22 cellular contexts compared by ENCODE assay signal in the genomic region with DNA sequence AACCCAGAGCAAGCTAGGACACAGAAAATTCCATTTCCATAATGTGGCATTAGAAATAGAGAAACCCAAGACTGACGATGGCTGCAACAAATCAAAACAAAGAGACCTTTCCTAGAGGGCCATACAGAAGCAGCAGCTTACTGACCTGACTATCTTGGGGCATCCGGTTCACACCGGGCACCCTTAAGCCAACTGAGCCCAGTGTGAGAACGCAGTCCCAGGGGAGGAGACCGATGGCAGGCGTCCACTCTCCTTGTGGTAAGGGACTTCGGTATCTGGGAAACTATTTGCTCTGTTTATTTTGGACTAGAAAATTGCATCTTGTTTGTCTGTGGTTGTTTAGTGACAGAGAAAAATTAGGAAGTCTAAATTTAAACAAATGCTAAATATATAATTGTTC.
"Had no signal": no experiment of that assay in that cellular context is flagged by ENCODE, and none has a peak within 500 bp of the region (broad histone marks: within the 10 kb centered on the region; RNA-seq: fewer than 3 reads in every experiment).

No MANE protein-coding gene starts in this region.

- H3K27me3 ChIP-seq: pancreas had no signal

- H3K9me3 ChIP-seq: pancreas, prostate gland had no signal

- H3K4me1 ChIP-seq: prostate gland had no signal

- H3K4me3 ChIP-seq: pancreas, prostate gland had no signal

- DNase-seq: activated B cell treated with CpG ODN at 0.5 μM for 24 hours; activated CD4-positive, alpha-beta T cell treated with anti-CD3 and anti-CD28 coated beads, Interleukin-2, amount 50 U/mL, for 1 hour; activated CD8-positive, alpha-beta T cell treated with anti-CD3 and anti-CD28 coated beads for 36 hours; activated naive CD8-positive, alpha-beta T cell treated with anti-CD3 and anti-CD28 coated beads, Interleukin-2, amount 50 U/mL, for 24 hours; activated T-cell treated with anti-CD3 and anti-CD28 coated beads, Interleukin-2, amount 50 U/mL, for 4 hours; amygdala; cerebellar nuclear complex; cortex of kidney; effector memory CD8-positive, alpha-beta T cell; erythroblast; head of caudate nucleus; midbrain; naive thymus-derived CD8-positive, alpha-beta T cell; nucleus accumbens; pancreas; retina; stimulated activated CD4-positive, alpha-beta T cell treated with anti-CD3 and anti-CD28 coated beads, Interleukin-2, amount 100 ng/mL, for 48 hours; stimulated activated naive CD4-positive, alpha-beta T cell treated with Interleukin-2 at 50 U/mL for 16 hours; T-cell; trophoblast cell had no signal

- ATAC-seq: activated CD8-positive, alpha-beta T cell treated with anti-CD3 and anti-CD28 coated beads for 36 hours; activated naive CD8-positive, alpha-beta T cell treated with anti-CD3 and anti-CD28 coated beads, Interleukin-2, amount 50 U/mL, for 24 hours; activated T-cell treated with anti-CD3 and anti-CD28 coated beads, Interleukin-2, amount 50 U/mL, for 4 hours; activated T-helper 17 cell treated with anti-CD3 and anti-CD28 coated beads, Interleukin-2, amount 50 U/mL, for 72 hours; effector memory CD8-positive, alpha-beta T cell; naive thymus-derived CD8-positive, alpha-beta T cell; pancreas; T-cell had no signal

- H3K36me3 ChIP-seq: pancreas, prostate gland had no signal

- H3K27ac ChIP-seq: pancreas, prostate gland had no signal
